In the genomic region with DNA sequence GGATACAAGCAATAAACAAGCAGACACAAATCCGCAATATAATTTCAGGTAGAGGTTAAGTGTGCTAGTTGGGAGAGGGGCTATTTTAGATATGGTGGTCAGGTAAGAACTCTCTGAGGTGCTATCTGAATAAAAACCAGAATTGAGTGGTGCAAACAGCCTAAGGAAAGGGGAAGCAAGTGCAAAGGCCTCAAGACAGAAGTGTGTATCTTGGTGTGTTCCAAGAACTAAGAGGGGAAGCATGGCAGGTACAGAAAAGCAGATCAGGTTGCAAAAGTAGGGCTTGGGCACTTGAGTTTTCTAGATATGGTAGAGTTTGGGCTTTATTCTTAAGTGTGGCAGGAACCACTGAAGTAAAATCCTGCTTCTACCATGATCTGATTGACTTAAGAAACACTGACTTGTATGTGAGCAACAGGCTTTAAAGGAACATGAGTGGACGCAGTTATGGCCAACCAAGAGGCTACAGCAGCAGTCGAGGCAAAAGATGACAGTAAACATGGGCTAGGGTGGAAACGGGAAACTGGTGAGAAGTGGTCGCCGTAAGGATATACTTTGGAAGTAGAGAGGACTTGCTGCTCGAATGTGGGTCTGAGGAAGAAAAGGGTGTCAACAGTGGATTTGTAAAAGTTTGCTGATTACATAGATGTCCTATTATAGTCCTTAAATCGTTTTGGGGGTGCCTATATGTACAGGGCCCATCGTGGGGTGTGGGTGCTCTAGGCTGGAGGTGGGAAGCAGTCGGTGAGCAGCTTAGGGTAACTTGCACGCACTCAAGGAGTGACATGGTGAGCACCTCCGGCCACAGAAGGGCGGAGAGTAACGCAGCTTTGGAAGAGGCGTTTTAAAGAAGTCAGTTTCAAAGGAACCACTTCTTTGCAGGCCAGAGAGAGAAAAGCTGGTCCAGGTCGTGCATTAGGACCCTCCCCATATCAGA, we compare ENCODE assay signal across 8 cellular contexts. TPM values are rescaled to one million over a fixed set of nuclear protein-coding genes. Genes with fewer than 3 reads are reported as not detected.
DNase-seq lines count a peak whose midpoint lies in the region; ATAC-seq and TF ChIP-seq lines count a peak whose summit lies in the region.

No MANE protein-coding gene starts in this region.

- DNase-seq in AG08396 (ENCODE audit: low spot score) (peak; percentile 36), Peyer's patch (peak; percentile 32 to 61 (median 55)), astrocyte of the cerebellum (ENCODE audit: low read depth) (no peak), NCI-H774 (lab: John Stamatoyannopoulos, UW) (no peak)
- DNase-seq in stimulated activated CD4-positive, alpha-beta T cell treated with anti-CD3 and anti-CD28 coated beads, Interleukin-2, amount 100 ng/mL, for 24 hours: peak; percentile 44 to 52

- no peaks in the 10 kb centered on the region for H3K27me3 ChIP-seq in Peyer's patch

- H3K27ac ChIP-seq in Peyer's patch: peak overlapping the region; percentile 74 to 83 (median 80)

- in situ Hi-C loops in astrocyte of the cerebellum (cut with HindIII; ENCODE audit: low sequenced_read_pairs): no loop called here

- peak overlapping the region; percentile 71 to 96 (median 78) for H3K4me3 ChIP-seq in Peyer's patch
- H3K4me3 ChIP-seq in astrocyte of the cerebellum (ENCODE audit: low read depth, low read length): peak overlapping the region; percentile 67
- peak overlapping the region; percentile 97 for H3K4me3 ChIP-seq in iPS-18c (ENCODE audit: insufficient read depth, low read depth, low read length)

- H3K9me3 ChIP-seq in Peyer's patch: no peaks in the 10 kb centered on the region
- H3K9me3 ChIP-seq in iPS-18c (ENCODE audit: control insufficient read depth, insufficient read depth, low read length): no peaks in the 10 kb centered on the region

- TF ChIP-seq POLR2A in Peyer's patch (IDR thresholded peaks at IDR 0.05): no peak

- TF ChIP-seq CTCF in Peyer's patch (IDR thresholded peaks at IDR 0.05): no peak
- TF ChIP-seq CTCF in astrocyte of the cerebellum (IDR thresholded peaks at IDR 0.05; ENCODE audit: low read depth, low read length, missing control alignments): no peak

- peak; percentile 31 for ATAC-seq in GM18870 (IDR thresholded peaks at IDR 0.05; ENCODE audit: unreplicated experiment)
- peak; percentile 61 for ATAC-seq in HG03045 (IDR thresholded peaks at IDR 0.05; ENCODE audit: unreplicated experiment)

- H3K36me3 ChIP-seq in Peyer's patch: peaks cover 0 to 25% (median 0%) of the 10 kb centered on the region in 3 donors

- peaks cover 0 to 16% (median 4%) of the 10 kb centered on the region in 4 donors for H3K4me1 ChIP-seq in Peyer's patch

RNA-seq across cellular contexts. Expression of gene TGDS, which starts 0.7 kb away (rescaled TPM):
- 10 to 100 TPM in 2 of 4 donors, 1 to 10 TPM in 2; 4.9 to 30.5 (median 11.4) TPM for total RNA-seq in Peyer's patch

RNA-seq across cellular contexts. Expression of gene GPR180, which starts 6.4 kb away (rescaled TPM):
- 1 to 10 TPM; 1.8 to 5.0 (median 3.5) TPM for total RNA-seq in Peyer's patch

Comparison
In these comparisons a context has a peak if more than half of its experiments do, and no peak if none do; other contexts are left out.
1. DNase-seq: peak in AG08396 (single experiment), Peyer's patch (3 of 3) and stimulated activated CD4-positive, alpha-beta T cell treated with anti-CD3 and anti-CD28 coated beads, Interleukin-2, amount 100 ng/mL, for 24 hours (2 of 2); none in astrocyte of the cerebellum (single experiment) and NCI-H774 (single experiment).
2. Peak in every context shown above with its lines, with median percentiles within 50 percentile points of each other: H3K4me3 ChIP-seq.